1 cellular context compared by ENCODE assay signal in genomic region chr12:53500776-53501614, GRCh38.
TF ChIP-seq lines count a peak whose summit lies in the region.

Gene TARBP2, plus strand, starts transcription at chr12:53501283. Its CDS starts 126 bp downstream, at chr12:53501409.

TF ChIP-seq in HepG2, 621 proteins besides CTCF, POLR2A, EP300 and RAD21 (continued from another document and continues in another):
- TF ChIP-seq BCL3 (CRISPR knock-in tag; IDR thresholded peaks at IDR 0.05) (peak; percentile 83), RNF2 (conservative IDR thresholded peaks at IDR 0.05; ENCODE audit: low read depth) (peak; percentile 77), ARID5B (CRISPR knock-in tag; IDR thresholded peaks at IDR 0.05) (peak; percentile 37; the same call in 1 of the 2 replicates), ZNF577 (CRISPR knock-in tag; IDR thresholded peaks at IDR 0.05; ENCODE audit: borderline replicate concordance, low read depth) (no peak), ATF1 (CRISPR knock-in tag; IDR thresholded peaks at IDR 0.05) (peak; percentile 93), ZFP90 (CRISPR knock-in tag; IDR thresholded peaks at IDR 0.05; ENCODE audit: borderline replicate concordance) (peak; percentile 85; the same call in 1 of the 2 replicates), KDM5A (IDR thresholded peaks at IDR 0.05; ENCODE audit: borderline replicate concordance, low read length) (peak; percentile 63; the same call in 1 of the 2 replicates), ZNF597 (CRISPR knock-in tag; IDR thresholded peaks at IDR 0.05) (peak; percentile 95; the same call in 1 of the 2 replicates), ZFAT (CRISPR knock-in tag; conservative IDR thresholded peaks at IDR 0.05) (0 out of 2 replicates have a peak, but pooled peaks have one; percentile 29), RFX5 (IDR thresholded peaks at IDR 0.05; ENCODE audit: low read depth, low read length) (peak; percentile 82), ZBTB42 (CRISPR knock-in tag; IDR thresholded peaks at IDR 0.05) (0 out of 2 replicates have a peak, but pooled peaks have one; percentile 38), ZNF503 (CRISPR knock-in tag; IDR thresholded peaks at IDR 0.05) (peak; percentile 48; the same call in 1 of the 2 replicates), ZNF18 (CRISPR knock-in tag; IDR thresholded peaks at IDR 0.05; ENCODE audit: insufficient replicate concordance) (peak; percentile 86), DPF2 (CRISPR knock-in tag; IDR thresholded peaks at IDR 0.05; ENCODE audit: borderline replicate concordance, low read depth) (no peak), TOPORS (CRISPR knock-in tag; IDR thresholded peaks at IDR 0.05) (peak; percentile 82), ZNF264 (CRISPR knock-in tag; IDR thresholded peaks at IDR 0.05) (0 out of 2 replicates have a peak, but pooled peaks have one; percentile 9), ZKSCAN8 (CRISPR knock-in tag; IDR thresholded peaks at IDR 0.05; ENCODE audit: borderline replicate concordance) (0 out of 2 replicates have a peak, but pooled peaks have one; percentile 48), ZFP37 (CRISPR knock-in tag; IDR thresholded peaks at IDR 0.05; ENCODE audit: borderline replicate concordance) (0 out of 2 replicates have a peak, but pooled peaks have one; percentile 61), ISX (CRISPR knock-in tag; conservative IDR thresholded peaks at IDR 0.05) (no peak), ZBTB34 (CRISPR knock-in tag; IDR thresholded peaks at IDR 0.05) (peak; percentile 70; the same call in 1 of the 2 replicates), ZNF274 (CRISPR knock-in tag; IDR thresholded peaks at IDR 0.05) (peak; percentile 91; the same call in 1 of the 2 replicates), EZH2 (conservative IDR thresholded peaks at IDR 0.05; ENCODE audit: low read depth, low read length) (no peak), GPN1 (CRISPR knock-in tag; IDR thresholded peaks at IDR 0.05; ENCODE audit: borderline replicate concordance) (no peak), ZNF407 (CRISPR knock-in tag; IDR thresholded peaks at IDR 0.05; ENCODE audit: not compliant biosample characterization) (peak; percentile 53), ZNF17 (CRISPR knock-in tag; IDR thresholded peaks at IDR 0.05) (no peak), ZNF83 (CRISPR knock-in tag; IDR thresholded peaks at IDR 0.05; ENCODE audit: borderline replicate concordance) (0 out of 2 replicates have a peak, but pooled peaks have one; percentile 54), TMF1 (CRISPR knock-in tag; IDR thresholded peaks at IDR 0.05; ENCODE audit: low read depth) (peak; percentile 70; the same call in 1 of the 2 replicates), ZNF337 (CRISPR knock-in tag; IDR thresholded peaks at IDR 0.05; ENCODE audit: borderline replicate concordance, low read depth) (no peak), FOXP4 (CRISPR knock-in tag; IDR thresholded peaks at IDR 0.05) (peak; percentile 57; the same call in 1 of the 2 replicates), ZNF616 (CRISPR knock-in tag; IDR thresholded peaks at IDR 0.05; ENCODE audit: low read depth) (0 out of 2 replicates have a peak, but pooled peaks have one; percentile 79), ZNF605 (CRISPR knock-in tag; IDR thresholded peaks at IDR 0.05) (peak; percentile 56; the same call in 1 of the 2 replicates), ZKSCAN1 (IDR thresholded peaks at IDR 0.05; ENCODE audit: low read length) (0 out of 2 replicates have a peak, but pooled peaks have one; percentile 6), ZNF747 (CRISPR knock-in tag; IDR thresholded peaks at IDR 0.05; ENCODE audit: borderline replicate concordance) (no peak), EEA1 (CRISPR knock-in tag; IDR thresholded peaks at IDR 0.05; ENCODE audit: borderline replicate concordance) (0 out of 2 replicates have a peak, but pooled peaks have one; percentile 63), HNRNPK (IDR thresholded peaks at IDR 0.05; ENCODE audit: low read depth, low read length, poor library complexity, severe bottlenecking) (peak; percentile 61)
